15 cellular contexts compared by ENCODE assay signal in the genomic region with DNA sequence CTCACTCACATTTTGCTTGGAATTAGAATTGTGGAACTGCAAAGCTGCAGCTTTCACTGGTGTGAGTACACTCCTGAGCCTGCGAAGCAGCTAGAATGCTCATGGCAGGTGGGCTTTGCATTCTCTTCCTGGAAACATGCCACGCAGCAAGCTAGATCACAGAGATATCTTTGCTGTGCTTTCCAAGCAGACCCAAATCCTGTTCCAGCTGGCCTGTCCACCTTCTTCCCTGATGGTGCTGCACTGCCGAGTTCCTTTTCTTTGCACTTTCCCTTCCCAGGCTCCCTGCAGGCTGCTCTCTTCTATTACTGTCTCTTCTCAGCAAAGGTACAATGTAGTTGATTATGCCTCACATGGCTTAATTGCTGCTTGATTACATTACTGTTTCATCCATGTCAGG.
"Had no signal": no experiment of that assay in that cellular context is flagged by ENCODE, and none has a peak within 500 bp of the region (broad histone marks: within the 10 kb centered on the region; RNA-seq: fewer than 3 reads in every experiment).

No MANE protein-coding gene starts in this region.

- H3K4me1 ChIP-seq: upper lobe of left lung had no signal

- H3K4me3 Mint-ChIP-seq: activated CD8-positive, alpha-beta T cell treated with anti-CD3 and anti-CD28 coated beads for 36 hours; activated naive CD8-positive, alpha-beta T cell treated with anti-CD3 and anti-CD28 coated beads for 36 hours; activated T-cell treated with anti-CD3 and anti-CD28 coated beads, Interleukin-2, amount 50 U/mL, for 72 hours had no signal

- H3K27ac Mint-ChIP-seq: activated CD8-positive, alpha-beta T cell treated with anti-CD3 and anti-CD28 coated beads for 36 hours; activated naive CD8-positive, alpha-beta T cell treated with anti-CD3 and anti-CD28 coated beads for 36 hours; activated T-cell treated with anti-CD3 and anti-CD28 coated beads, Interleukin-2, amount 50 U/mL, for 72 hours had no signal

- H3K36me3 ChIP-seq: esophagus squamous epithelium, heart left ventricle, upper lobe of left lung had no signal

- FAIRE-seq: colon, keratinocyte, small intestine had no signal

- H3K27me3 Mint-ChIP-seq: activated CD8-positive, alpha-beta T cell treated with anti-CD3 and anti-CD28 coated beads for 36 hours; activated naive CD8-positive, alpha-beta T cell treated with anti-CD3 and anti-CD28 coated beads for 36 hours had no signal

- H3K27me3 ChIP-seq: esophagus squamous epithelium, heart left ventricle, upper lobe of left lung had no signal

- H3K9me3 ChIP-seq: esophagus squamous epithelium, upper lobe of left lung had no signal

- H3K9me3 Mint-ChIP-seq: activated CD8-positive, alpha-beta T cell treated with anti-CD3 and anti-CD28 coated beads for 36 hours; activated naive CD8-positive, alpha-beta T cell treated with anti-CD3 and anti-CD28 coated beads for 36 hours had no signal

- H3K4me3 ChIP-seq: esophagus squamous epithelium, heart left ventricle, upper lobe of left lung had no signal

- DNase-seq: activated CD4-positive, alpha-beta T cell treated with anti-CD3 and anti-CD28 coated beads for 4 hours; activated CD8-positive, alpha-beta memory T cell treated with anti-CD3 and anti-CD28 coated beads, Interleukin-2, amount 50 U/mL, for 4 hours; activated CD8-positive, alpha-beta T cell treated with anti-CD3 and anti-CD28 coated beads for 36 hours; activated gamma-delta T cell treated with Interleukin-2 at 50 U/mL for 16 hours; activated naive CD8-positive, alpha-beta T cell treated with anti-CD3 and anti-CD28 coated beads for 36 hours; activated T-cell treated with anti-CD3 and anti-CD28 coated beads, Interleukin-2, amount 50 U/mL, for 72 hours; esophagus squamous epithelium; foreskin melanocyte; posterior cingulate gyrus; small intestine; stimulated activated naive CD4-positive, alpha-beta T cell; upper lobe of left lung had no signal

- H3K27ac ChIP-seq: esophagus squamous epithelium, upper lobe of left lung had no signal
